1 cellular context compared by ENCODE assay signal in genomic region chr13:48094781-48095502, GRCh38.
TF ChIP-seq lines count a peak whose summit lies in the region.

A gene with protein sequence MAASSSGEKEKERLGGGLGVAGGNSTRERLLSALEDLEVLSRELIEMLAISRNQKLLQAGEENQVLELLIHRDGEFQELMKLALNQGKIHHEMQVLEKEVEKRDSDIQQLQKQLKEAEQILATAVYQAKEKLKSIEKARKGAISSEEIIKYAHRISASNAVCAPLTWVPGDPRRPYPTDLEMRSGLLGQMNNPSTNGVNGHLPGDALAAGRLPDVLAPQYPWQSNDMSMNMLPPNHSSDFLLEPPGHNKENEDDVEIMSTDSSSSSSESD (minus strand): TSS chr13:48095104. CDS start chr13:48095078, 26 bp downstream.

TF ChIP-seq in HepG2, 621 proteins besides CTCF, POLR2A, EP300 and RAD21 (continued from another document):
- TF ChIP-seq, protein P1, sequence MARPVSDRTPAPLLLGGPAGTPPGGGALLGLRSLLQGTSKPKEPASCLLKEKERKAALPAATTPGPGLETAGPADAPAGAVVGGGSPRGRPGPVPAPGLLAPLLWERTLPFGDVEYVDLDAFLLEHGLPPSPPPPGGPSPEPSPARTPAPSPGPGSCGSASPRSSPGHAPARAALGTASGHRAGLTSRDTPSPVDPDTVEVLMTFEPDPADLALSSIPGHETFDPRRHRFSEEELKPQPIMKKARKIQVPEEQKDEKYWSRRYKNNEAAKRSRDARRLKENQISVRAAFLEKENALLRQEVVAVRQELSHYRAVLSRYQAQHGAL (CRISPR knock-in tag; IDR thresholded peaks at IDR 0.05; ENCODE audit: not compliant biosample characterization), result no peak
- TF ChIP-seq ATAD3A (CRISPR knock-in tag; IDR thresholded peaks at IDR 0.05) (no peak), EZH2 (conservative IDR thresholded peaks at IDR 0.05; ENCODE audit: low read depth, low read length) (no peak), SUZ12 (IDR thresholded peaks at IDR 0.05; ENCODE audit: low read depth, low read length) (no peak), ZNF678 (CRISPR knock-in tag; IDR thresholded peaks at IDR 0.05) (no peak), ZNF564 (CRISPR knock-in tag; IDR thresholded peaks at IDR 0.05) (peak; percentile 74), ETV6 (CRISPR knock-in tag; conservative IDR thresholded peaks at IDR 0.05) (peak; percentile 87), ATF7 (IDR thresholded peaks at IDR 0.05) (no peak), ATF7 (CRISPR knock-in tag; IDR thresholded peaks at IDR 0.05) (no peak), ZNF614 (CRISPR knock-in tag; IDR thresholded peaks at IDR 0.05; ENCODE audit: borderline replicate concordance) (peak; percentile 88; the same call in 1 of the 2 replicates), TARDBP (CRISPR knock-in tag; IDR thresholded peaks at IDR 0.05) (peak; percentile 77; the same call in 1 of the 2 replicates), TBL1XR1 (IDR thresholded peaks at IDR 0.05; ENCODE audit: borderline replicate concordance, low read length, partially characterized antibody) (peak; percentile 33), RFXAP (CRISPR knock-in tag; IDR thresholded peaks at IDR 0.05; ENCODE audit: borderline replicate concordance) (peak; percentile 79; the same call in 1 of the 2 replicates), ZNF281 (CRISPR knock-in tag; IDR thresholded peaks at IDR 0.05; ENCODE audit: borderline replicate concordance) (no peak), ZNF3 (CRISPR knock-in tag; IDR thresholded peaks at IDR 0.05) (no peak)
